In the genomic region with DNA sequence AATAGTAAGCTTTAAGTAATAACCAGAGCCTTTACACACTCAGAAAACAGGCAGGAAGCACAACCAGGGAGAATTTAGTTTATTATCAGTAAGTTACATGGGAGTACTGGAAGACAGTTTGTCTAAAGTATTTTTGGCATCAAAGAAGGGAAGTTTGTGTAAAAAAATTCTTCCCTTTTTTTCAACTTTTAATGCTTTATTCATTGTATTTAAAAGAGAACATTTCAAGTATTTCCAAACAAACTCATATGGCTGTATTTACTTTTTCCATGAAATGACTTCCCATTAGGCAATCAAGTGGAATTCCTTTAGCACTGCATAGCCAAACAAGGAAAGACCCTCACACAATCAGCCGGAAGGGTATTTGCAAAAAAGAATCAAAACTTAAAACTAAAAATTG, we compare ENCODE assay signal across 13 cellular contexts. TPM values are rescaled to one million over a fixed set of nuclear protein-coding genes. Genes with fewer than 3 reads are reported as not detected.
DNase-seq lines count a peak whose midpoint lies in the region; ATAC-seq and TF ChIP-seq lines count a peak whose summit lies in the region.
"Had no signal": no experiment of that assay in that cellular context is flagged by ENCODE, and none has a peak within 500 bp of the region (broad histone marks: within the 10 kb centered on the region; RNA-seq: fewer than 3 reads in every experiment).

No MANE protein-coding gene starts in this region.

- H3K27me3 ChIP-seq in heart left ventricle = no peaks in the 10 kb centered on the region
- H3K27me3 ChIP-seq in thyroid gland = no peaks in the 10 kb centered on the region

- H3K4me1 ChIP-seq in heart left ventricle (peaks cover 0 to 88% (median 54%) of the 10 kb centered on the region in 12 donors), thyroid gland (peaks cover 49 to 60% of the 10 kb centered on the region in 2 donors)

- TF ChIP-seq CTCF in heart left ventricle (IDR thresholded peaks at IDR 0.05) (no peak), fibroblast of the aortic adventitia (IDR thresholded peaks at IDR 0.05; ENCODE audit: insufficient read depth, low read length) (no peak), thyroid gland (IDR thresholded peaks at IDR 0.05) (no peak)

- H3K4me3 Mint-ChIP-seq in activated naive CD8-positive, alpha-beta T cell treated with anti-CD3 and anti-CD28 coated beads, Interleukin-2, amount 50 U/mL, for 24 hours = no peak overlapping the region
- no peak overlapping the region for H3K4me3 Mint-ChIP-seq in activated CD4-positive, alpha-beta T cell treated with anti-CD3 and anti-CD28 coated beads, Interleukin-2, amount 10 ng/mL, durations not matched to agents 7 days and 5 days

- no peak overlapping the region for H3K4me3 ChIP-seq in heart left ventricle
- H3K4me3 ChIP-seq in fibroblast of the aortic adventitia (ENCODE audit: low read depth, low read length) = no peak overlapping the region
- H3K4me3 ChIP-seq in thyroid gland (replicated peaks in 1 of 3) = no peak overlapping the region
- H3K4me3 ChIP-seq: PC-9 had no signal

- DNase-seq in heart left ventricle (no peak), Right ventricle myocardium superior (no peak), fibroblast of the aortic adventitia (ENCODE audit: low read depth) (peak; percentile 73), thyroid gland (no peak), NCI-H2081 (lab: John Stamatoyannopoulos, UW) (no peak), NCI-H2081 treated with DMSO at 0.1 percent for 48 hours (lab: John Stamatoyannopoulos, UW) (no peak)
- no peak for DNase-seq in activated naive CD8-positive, alpha-beta T cell treated with anti-CD3 and anti-CD28 coated beads, Interleukin-2, amount 50 U/mL, for 24 hours
- no peak for DNase-seq in activated CD4-positive, alpha-beta T cell treated with anti-CD3 and anti-CD28 coated beads, Interleukin-2, amount 10 ng/mL, durations not matched to agents 7 days and 5 days
- DNase-seq: effector CD4-positive, alpha-beta T cell; NCI-H2171 treated with DMSO at 0.1 percent for 48 hours; PC-9; substantia nigra had no signal

- no peak for TF ChIP-seq POLR2A in heart left ventricle (IDR thresholded peaks at IDR 0.05)
- TF ChIP-seq POLR2A in thyroid gland (IDR thresholded peaks at IDR 0.05) = no peak

- H3K4me1 Mint-ChIP-seq in activated naive CD8-positive, alpha-beta T cell treated with anti-CD3 and anti-CD28 coated beads, Interleukin-2, amount 50 U/mL, for 24 hours = peaks cover 85% of the 10 kb centered on the region
- H3K4me1 Mint-ChIP-seq in activated CD4-positive, alpha-beta T cell treated with anti-CD3 and anti-CD28 coated beads, Interleukin-2, amount 10 ng/mL, durations not matched to agents 7 days and 5 days = peaks cover 53% of the 10 kb centered on the region

- H3K27ac ChIP-seq in heart left ventricle = peak overlapping the region in 10 of 12 donors; percentile 6 to 89 (median 30)
- peak overlapping the region; percentile 62 to 76 (median 73) for H3K27ac ChIP-seq in thyroid gland
- H3K27ac ChIP-seq: C4-2B, PC-9 had no signal

- WGBS in heart left ventricle, 4 donors = 58 to 67% (median 61%) methylated on average over 1 of the region's 1 CpG
- WGBS in thyroid gland, 2 donors = 44 to 53% methylated on average over 1 of the region's 1 CpG

- H3K9me3 Mint-ChIP-seq in activated naive CD8-positive, alpha-beta T cell treated with anti-CD3 and anti-CD28 coated beads, Interleukin-2, amount 50 U/mL, for 24 hours = no peaks in the 10 kb centered on the region
- H3K9me3 Mint-ChIP-seq in activated CD4-positive, alpha-beta T cell treated with anti-CD3 and anti-CD28 coated beads, Interleukin-2, amount 10 ng/mL, durations not matched to agents 7 days and 5 days = no peaks in the 10 kb centered on the region

- no peak for ATAC-seq in heart left ventricle
- no peak for ATAC-seq in Right ventricle myocardium superior (ENCODE audit: poor library complexity)
- no peak for ATAC-seq in activated naive CD8-positive, alpha-beta T cell treated with anti-CD3 and anti-CD28 coated beads, Interleukin-2, amount 50 U/mL, for 24 hours

- H3K36me3 Mint-ChIP-seq in activated naive CD8-positive, alpha-beta T cell treated with anti-CD3 and anti-CD28 coated beads, Interleukin-2, amount 50 U/mL, for 24 hours (ENCODE audit: low read depth) = peaks cover 29% of the 10 kb centered on the region
- peaks cover 51% of the 10 kb centered on the region for H3K36me3 Mint-ChIP-seq in activated CD4-positive, alpha-beta T cell treated with anti-CD3 and anti-CD28 coated beads, Interleukin-2, amount 10 ng/mL, durations not matched to agents 7 days and 5 days (ENCODE audit: low read depth)

- H3K36me3 ChIP-seq in heart left ventricle (peaks cover 0 to 28% (median 3%) of the 10 kb centered on the region in 9 donors), thyroid gland (no peaks in the 10 kb centered on the region)

- H3K27me3 Mint-ChIP-seq in activated naive CD8-positive, alpha-beta T cell treated with anti-CD3 and anti-CD28 coated beads, Interleukin-2, amount 50 U/mL, for 24 hours = no peaks in the 10 kb centered on the region
- H3K27me3 Mint-ChIP-seq in activated CD4-positive, alpha-beta T cell treated with anti-CD3 and anti-CD28 coated beads, Interleukin-2, amount 10 ng/mL, durations not matched to agents 7 days and 5 days = no peaks in the 10 kb centered on the region

- POLR2A ChIA-PET in activated CD4-positive, alpha-beta T cell treated with anti-CD3 and anti-CD28 coated beads, Interleukin-2, amount 10 ng/mL, durations not matched to agents 7 days and 5 days (lab: Charles Lee) = no interaction called here

- intact Hi-C loops in heart left ventricle (cut with DNase I) = no loop called here
- intact Hi-C loops in Right ventricle myocardium superior (cut with DNase I) = no loop called here
- intact Hi-C loops in thyroid gland (cut with DNase I) = no loop called here

- H3K27ac Mint-ChIP-seq in activated naive CD8-positive, alpha-beta T cell treated with anti-CD3 and anti-CD28 coated beads, Interleukin-2, amount 50 U/mL, for 24 hours = peak overlapping the region; percentile 82
- no peak overlapping the region for H3K27ac Mint-ChIP-seq in activated CD4-positive, alpha-beta T cell treated with anti-CD3 and anti-CD28 coated beads, Interleukin-2, amount 10 ng/mL, durations not matched to agents 7 days and 5 days

- CTCF ChIA-PET in activated CD4-positive, alpha-beta T cell treated with anti-CD3 and anti-CD28 coated beads, Interleukin-2, amount 10 ng/mL, durations not matched to agents 7 days and 5 days (lab: Charles Lee) = no interaction called here

- H3K9me3 ChIP-seq in heart left ventricle = no peaks in the 10 kb centered on the region
- H3K9me3 ChIP-seq in thyroid gland = no peaks in the 10 kb centered on the region

RNA-seq across cellular contexts. Expression of a gene that starts 26.7 kb away (rescaled TPM):
- 10 to 100 TPM; 15.5 to 47.0 (median 25.2) TPM for total RNA-seq in heart left ventricle
- polyA plus RNA-seq in heart left ventricle = 10 to 100 TPM in 1 of 2 donors, 1 to 10 TPM in 1; 6.2 to 69.0 TPM
- 20.7 TPM for total RNA-seq in Right ventricle myocardium superior
- 35.2 and 42.9 TPM in 2 replicates for total RNA-seq in fibroblast of the aortic adventitia (ENCODE audit: low replicate concordance)
- 10 to 100 TPM; 59.5 to 88.6 (median 75.6) TPM for total RNA-seq in thyroid gland
- 100 to 1,000 TPM; 133 to 145 TPM for total RNA-seq in activated CD4-positive, alpha-beta T cell treated with anti-CD3 and anti-CD28 coated beads, Interleukin-2, amount 10 ng/mL, durations not matched to agents 7 days and 5 days
